In genomic region chr10:102869290-102870198, GRCh38 we compare ENCODE assay signal across 9 cellular contexts. TPM values are rescaled to one million over a fixed set of nuclear protein-coding genes. Genes with fewer than 3 reads are reported as not detected.
DNase-seq lines count a peak whose midpoint lies in the region; ATAC-seq and TF ChIP-seq lines count a peak whose summit lies in the region.
"Had no signal": no experiment of that assay in that cellular context is flagged by ENCODE, and none has a peak within 500 bp of the region (broad histone marks: within the 10 kb centered on the region; RNA-seq: fewer than 3 reads in every experiment).

Gene AS3MT, plus strand, starts transcription at chr10:102869470. Its CDS starts 123 bp downstream, at chr10:102869593.

- H3K4me1 Mint-ChIP-seq in CD4-positive, CD25-positive, alpha-beta regulatory T cell: peaks cover 3 to 8% (median 5%) of the 10 kb centered on the region in 4 donors
- H3K4me1 Mint-ChIP-seq in activated CD8-positive, alpha-beta T cell treated with anti-CD3 and anti-CD28 coated beads, Interleukin-2, amount 10 ng/mL, durations not matched to agents 7 days and 5 days (ENCODE audit: low read depth): peaks cover 12% of the 10 kb centered on the region

- H3K4me1 ChIP-seq in CD4-positive, CD25-positive, alpha-beta regulatory T cell (ENCODE audit: control insufficient read depth, insufficient read depth, low read length, poor library complexity, severe bottlenecking): peaks cover 6% of the 10 kb centered on the region
- peaks cover 11% of the 10 kb centered on the region; the same call in 1 of the 2 replicates for H3K4me1 ChIP-seq in HUES48 (ENCODE audit: control insufficient read depth, insufficient read depth, low read length)
- peaks cover 5% of the 10 kb centered on the region for H3K4me1 ChIP-seq in osteoblast (ENCODE audit: insufficient read depth, low read length)

- POLR2A ChIA-PET in activated CD8-positive, alpha-beta T cell treated with anti-CD3 and anti-CD28 coated beads, Interleukin-2, amount 10 ng/mL, durations not matched to agents 7 days and 5 days (lab: Charles Lee): interaction anchor here (1.2 kb wide), 1 partner anchor 15 kb away, joined by 4 read pairs; no protein-coding TSS in a partner anchor

- peak in 1 of 2 donors; percentile 20 for ATAC-seq in CD4-positive, CD25-positive, alpha-beta regulatory T cell (ENCODE audit: low read depth in 2 of 2)
- ATAC-seq in activated CD8-positive, alpha-beta T cell treated with anti-CD3 and anti-CD28 coated beads, Interleukin-2, amount 10 ng/mL, durations not matched to agents 7 days and 5 days: peak; percentile 95
- no peak for ATAC-seq in HG03378 (IDR thresholded peaks at IDR 0.05; ENCODE audit: unreplicated experiment)
- no peak for ATAC-seq in GM19324 (IDR thresholded peaks at IDR 0.05; ENCODE audit: low FRiP score, unreplicated experiment)

- H3K27ac ChIP-seq in CD4-positive, CD25-positive, alpha-beta regulatory T cell (ENCODE audit: insufficient read depth, low read length, poor library complexity, severe bottlenecking): no peak within 1 kb of the TSS
- H3K27ac ChIP-seq in HUES48 (ENCODE audit: low read depth, low read length) (peak within 1 kb of the TSS; percentile 63), osteoblast (ENCODE audit: low read depth, low read length) (no peak within 1 kb of the TSS)
- H3K27ac ChIP-seq: HL-60 had no signal

- no peaks in the 10 kb centered on the region for H3K79me2 ChIP-seq in osteoblast (ENCODE audit: insufficient read depth, low read length)

- peak within 1 kb of the TSS in 3 of 4 donors; percentile 21 to 46 (median 45) for H3K4me3 Mint-ChIP-seq in CD4-positive, CD25-positive, alpha-beta regulatory T cell
- H3K4me3 Mint-ChIP-seq in activated CD8-positive, alpha-beta T cell treated with anti-CD3 and anti-CD28 coated beads, Interleukin-2, amount 10 ng/mL, durations not matched to agents 7 days and 5 days: peak within 1 kb of the TSS; percentile 73

- no peak within 1 kb of the TSS for H3K4me3 ChIP-seq in CD4-positive, CD25-positive, alpha-beta regulatory T cell (ENCODE audit: low read depth, low read length)
- H3K4me3 ChIP-seq in HUES48 (ENCODE audit: low read depth, low read length) (peak within 1 kb of the TSS; percentile 79), osteoblast (ENCODE audit: insufficient read depth, low read length) (peak within 1 kb of the TSS; percentile 80)

- no peaks in the 10 kb centered on the region for H3K9me3 ChIP-seq in CD4-positive, CD25-positive, alpha-beta regulatory T cell (ENCODE audit: control insufficient read depth in 2 of 2, low read length in 2 of 2)
- H3K9me3 ChIP-seq in HUES48 (ENCODE audit: control insufficient read depth, insufficient read depth, low read length) (no peaks in the 10 kb centered on the region), osteoblast (ENCODE audit: low read depth, low read length) (no peaks in the 10 kb centered on the region)

- TF ChIP-seq CTCF in osteoblast (IDR thresholded peaks at IDR 0.05; ENCODE audit: extremely low read depth, low read depth, low read length): no peak

- H3K9ac ChIP-seq in HUES48 (ENCODE audit: low read depth, low read length): peak within 1 kb of the TSS; percentile 39

- H3K27me3 ChIP-seq in CD4-positive, CD25-positive, alpha-beta regulatory T cell (ENCODE audit: control insufficient read depth, insufficient read depth, low read length): peaks cover 10% of the 10 kb centered on the region
- H3K27me3 ChIP-seq in HUES48 (ENCODE audit: control insufficient read depth, insufficient read depth, low read length) (no peaks in the 10 kb centered on the region), osteoblast (ENCODE audit: insufficient read depth, low read length) (no peaks in the 10 kb centered on the region)

- peaks cover 3% of the 10 kb centered on the region for H3K36me3 ChIP-seq in CD4-positive, CD25-positive, alpha-beta regulatory T cell (ENCODE audit: control insufficient read depth, insufficient read depth, low read length)
- H3K36me3 ChIP-seq in HUES48 (ENCODE audit: control insufficient read depth, insufficient read depth, low read length) (no peaks in the 10 kb centered on the region), osteoblast (ENCODE audit: insufficient read depth, low read length) (no peaks in the 10 kb centered on the region)

- no peak within 1 kb of the TSS for H3K27ac Mint-ChIP-seq in CD4-positive, CD25-positive, alpha-beta regulatory T cell
- H3K27ac Mint-ChIP-seq in activated CD8-positive, alpha-beta T cell treated with anti-CD3 and anti-CD28 coated beads, Interleukin-2, amount 10 ng/mL, durations not matched to agents 7 days and 5 days: no peak within 1 kb of the TSS

- DNase-seq in CD4-positive, CD25-positive, alpha-beta regulatory T cell: peak in 1 of 3 donors; percentile 13
- DNase-seq in activated CD8-positive, alpha-beta T cell treated with anti-CD3 and anti-CD28 coated beads, Interleukin-2, amount 10 ng/mL, durations not matched to agents 7 days and 5 days: peak; percentile 43
- DNase-seq in germinal center (ENCODE audit: low spot score) (peak; percentile 55), osteoblast (ENCODE audit: insufficient read length, low spot score, missing footprints) (peak; percentile 86), NCI-H226 (no peak)

- peaks cover 18% of the 10 kb centered on the region for H3K27me3 Mint-ChIP-seq in CD4-positive, CD25-positive, alpha-beta regulatory T cell
- H3K27me3 Mint-ChIP-seq in activated CD8-positive, alpha-beta T cell treated with anti-CD3 and anti-CD28 coated beads, Interleukin-2, amount 10 ng/mL, durations not matched to agents 7 days and 5 days (ENCODE audit: low read depth): peaks cover 9% of the 10 kb centered on the region

- CTCF ChIA-PET in activated CD8-positive, alpha-beta T cell treated with anti-CD3 and anti-CD28 coated beads, Interleukin-2, amount 10 ng/mL, durations not matched to agents 7 days and 5 days (lab: Charles Lee): interaction anchor here (0.8 kb wide), 1 partner anchor 32 kb away, joined by 3 read pairs; no protein-coding TSS in a partner anchor

- H3K4me2 ChIP-seq in osteoblast (ENCODE audit: insufficient read depth, low read length): peak within 1 kb of the TSS; percentile 93

- peaks cover 3% of the 10 kb centered on the region for H3K36me3 Mint-ChIP-seq in CD4-positive, CD25-positive, alpha-beta regulatory T cell
- no peaks in the 10 kb centered on the region for H3K36me3 Mint-ChIP-seq in activated CD8-positive, alpha-beta T cell treated with anti-CD3 and anti-CD28 coated beads, Interleukin-2, amount 10 ng/mL, durations not matched to agents 7 days and 5 days (ENCODE audit: low read depth)

- H4K20me1 ChIP-seq in osteoblast (ENCODE audit: insufficient read depth, low read length): no peaks in the 10 kb centered on the region

- H3K9me3 Mint-ChIP-seq in CD4-positive, CD25-positive, alpha-beta regulatory T cell: no peaks in the 10 kb centered on the region
- H3K9me3 Mint-ChIP-seq in activated CD8-positive, alpha-beta T cell treated with anti-CD3 and anti-CD28 coated beads, Interleukin-2, amount 10 ng/mL, durations not matched to agents 7 days and 5 days (ENCODE audit: insufficient read depth): no peaks in the 10 kb centered on the region

- H2AFZ ChIP-seq in osteoblast (ENCODE audit: low read length): peak within 1 kb of the TSS; percentile 95

RNA-seq across cellular contexts. Expression of gene AS3MT, which starts in this region (rescaled TPM):
- 0.37 TPM for total RNA-seq in CD4-positive, CD25-positive, alpha-beta regulatory T cell
- not detected for polyA plus RNA-seq in CD4-positive, CD25-positive, alpha-beta regulatory T cell
- total RNA-seq in activated CD8-positive, alpha-beta T cell treated with anti-CD3 and anti-CD28 coated beads, Interleukin-2, amount 10 ng/mL, durations not matched to agents 7 days and 5 days: under 1 TPM; 0.52 to 0.68 TPM
- total RNA-seq in osteoblast: 6.2 and 8.0 TPM in 2 replicates

Comparison
In these comparisons a context has a peak if more than half of its experiments do, and no peak if none do; other contexts are left out.
1. Peak in DNase-seq and ATAC-seq in activated CD8-positive, alpha-beta T cell treated with anti-CD3 and anti-CD28 coated beads, Interleukin-2, amount 10 ng/mL, durations not matched to agents 7 days and 5 days; RNA of the gene not detected or under 1 TPM.